6 cellular contexts compared by ENCODE assay signal in genomic region chr16:88208776-88209175, GRCh38.
DNase-seq lines count a peak whose midpoint lies in the region; TF ChIP-seq lines count a peak whose summit lies in the region.
"Not testable (repeated sequence)": the region's sequence is repeated elsewhere in the genome, so short reads cannot be mapped to it uniquely, and the experiment has no call there.

No MANE protein-coding gene starts in this region.

- H3K23ac ChIP-seq in mesenchymal stem cell (ENCODE audit: low read length in 2 of 2), result not testable (repeated sequence)

- not testable (repeated sequence) for H3K4me3 ChIP-seq in PC-9; fibroblast of lung (replicated peaks in 1 of 4; ENCODE audit: control extremely low read depth in 1 of 4, insufficient read depth in 1 of 4, low read depth in 3 of 4, low read length in 4 of 4); mesenchymal stem cell (ENCODE audit: insufficient read depth in 1 of 2, low read depth in 1 of 2, low read length in 2 of 2)

- H2AFZ ChIP-seq in PC-9; fibroblast of lung (ENCODE audit: low read length); mesenchymal stem cell (ENCODE audit: low read depth, low read length): not testable (repeated sequence)

- peaks cover 21% of the 10 kb centered on the region for H3K27me3 Mint-ChIP-seq in Calu3 (ENCODE audit: unreplicated experiment)

- POLR2A ChIA-PET in PC-9 (lab: Charles Lee; ENCODE audit: unreplicated experiment), result not testable (repeated sequence)

- intact Hi-C loops in Calu3 (cut with micrococcal nuclease; ENCODE audit: unreplicated experiment); PC-9 (cut with micrococcal nuclease; ENCODE audit: unreplicated experiment): not testable (repeated sequence)

- H3K79me1 ChIP-seq in mesenchymal stem cell (replicated peaks; ENCODE audit: low read length, poor library complexity, severe bottlenecking), result not testable (repeated sequence)

- H3F3A ChIP-seq in PC-9 (ENCODE audit: insufficient read depth, low read depth), result not testable (repeated sequence)

- not testable (repeated sequence) for H3K36me3 ChIP-seq in PC-9 (ENCODE audit: low read depth); fibroblast of lung (ENCODE audit: control insufficient read depth, insufficient read depth, low read length); mesenchymal stem cell (ENCODE audit: control insufficient read depth in 1 of 2, insufficient read depth in 2 of 2, low read depth in 1 of 2, low read length in 2 of 2)

- not testable (repeated sequence) for H2BK12ac ChIP-seq in mesenchymal stem cell (ENCODE audit: low read length in 2 of 2)

- H3K9me2 ChIP-seq in PC-9 (ENCODE audit: insufficient read depth), result not testable (repeated sequence)

- not testable (repeated sequence) for H3K27ac ChIP-seq in PC-9; fibroblast of lung (ENCODE audit: insufficient read depth, low read length); mesenchymal stem cell (ENCODE audit: low read length, poor library complexity, severe bottlenecking)

- not testable (repeated sequence) for H3K9me3 Mint-ChIP-seq in Calu3 (ENCODE audit: low read depth, unreplicated experiment)

- peak overlapping the region; percentile 66 for H3K27ac Mint-ChIP-seq in Calu3 (ENCODE audit: unreplicated experiment)

- H3K4me3 Mint-ChIP-seq in Calu3 (ENCODE audit: low read depth, unreplicated experiment), result not testable (repeated sequence)

- H4K20me1 ChIP-seq in PC-9 (ENCODE audit: insufficient read depth); fibroblast of lung (ENCODE audit: control insufficient read depth, extremely low read depth, insufficient read depth, low read length): not testable (repeated sequence)

- CTCF ChIA-PET in Calu3 (lab: Charles Lee); PC-9 (lab: Charles Lee): not testable (repeated sequence)

- H2BK15ac ChIP-seq in mesenchymal stem cell (ENCODE audit: low read depth, poor library complexity, severe bottlenecking), result not testable (repeated sequence)

- not testable (repeated sequence) for BruUV-seq in Calu3 (replicated peaks; lab: Mats Ljungman, UMichigan); PC-9 (replicated peaks; lab: Mats Ljungman, UMichigan)

- H3K4ac ChIP-seq in mesenchymal stem cell (ENCODE audit: low read depth in 1 of 2, low read length in 2 of 2), result not testable (repeated sequence)

- not testable (repeated sequence) for H2BK5ac ChIP-seq in mesenchymal stem cell (ENCODE audit: low read depth, low read length, poor library complexity, severe bottlenecking)

- not testable (repeated sequence) for H2AK5ac ChIP-seq in mesenchymal stem cell (ENCODE audit: low read length, severe bottlenecking)

- H4K8ac ChIP-seq in mesenchymal stem cell (ENCODE audit: low read length), result not testable (repeated sequence)

- H3K27me3 ChIP-seq in PC-9 (ENCODE audit: insufficient read depth, low read depth); fibroblast of lung (ENCODE audit: control insufficient read depth, insufficient read depth, low read length); mesenchymal stem cell (ENCODE audit: control insufficient read depth in 1 of 2, insufficient read depth in 1 of 2, low read length in 2 of 2): not testable (repeated sequence)

- DNase-seq in Calu3, result not testable (repeated sequence)
- DNase-seq in HCEC 1CT (peak; percentile 9), NCI-H2171 treated with DMSO at 0.1 percent for 48 hours (lab: John Stamatoyannopoulos, UW) (peak; percentile 38), PC-9 (peak; percentile 21 to 51), fibroblast of lung (ENCODE audit: low read depth in 2 of 2) (peak; percentile 19 to 32), mesenchymal stem cell (peak; percentile 25)

- H3K18ac ChIP-seq in mesenchymal stem cell (ENCODE audit: low read depth in 1 of 2, low read length in 2 of 2), result not testable (repeated sequence)

- H3K4me1 Mint-ChIP-seq in Calu3 (ENCODE audit: low read depth, unreplicated experiment), result peaks cover 11% of the 10 kb centered on the region

- not testable (repeated sequence) for H3K4me1 ChIP-seq in PC-9 (replicated peaks; ENCODE audit: insufficient read depth); fibroblast of lung (ENCODE audit: control insufficient read depth, extremely low read depth, insufficient read depth, low read length); mesenchymal stem cell (ENCODE audit: control insufficient read depth, insufficient read depth, low read depth, low read length)

- H3K36me3 Mint-ChIP-seq in Calu3 (ENCODE audit: insufficient read depth, unreplicated experiment), result not testable (repeated sequence)

- H2BK120ac ChIP-seq in mesenchymal stem cell (ENCODE audit: low read depth, low read length), result not testable (repeated sequence)

- not testable (repeated sequence) for TF ChIP-seq CTCF in Calu3 (IDR thresholded peaks at IDR 0.05; ENCODE audit: unreplicated experiment); PC-9 (conservative IDR thresholded peaks at IDR 0.05); fibroblast of lung (conservative IDR thresholded peaks at IDR 0.05 in 1 of 2, IDR thresholded peaks at IDR 0.05 in 1 of 2; ENCODE audit: low read depth in 1 of 2, low read length in 2 of 2)

- not testable (repeated sequence) for H3K9me3 ChIP-seq in PC-9 (ENCODE audit: insufficient read depth, low read depth); fibroblast of lung (ENCODE audit: control insufficient read depth, insufficient read depth, low read depth, low read length); mesenchymal stem cell (ENCODE audit: control insufficient read depth, low read length)

- 62% methylated on average over 5 of the region's 5 CpGs for WGBS in mesenchymal stem cell

- H3K79me2 ChIP-seq in PC-9 (ENCODE audit: low read depth); fibroblast of lung (ENCODE audit: control insufficient read depth, insufficient read depth, low read length): not testable (repeated sequence)

- not testable (repeated sequence) for H3K4me2 ChIP-seq in PC-9; fibroblast of lung (ENCODE audit: extremely low read depth, insufficient read depth, low read length); mesenchymal stem cell (ENCODE audit: low read length, poor library complexity, severe bottlenecking)

- not testable (repeated sequence) for H3K9ac ChIP-seq in fibroblast of lung (ENCODE audit: insufficient read depth, low read length); mesenchymal stem cell (ENCODE audit: low read length)

- H4K91ac ChIP-seq in mesenchymal stem cell (ENCODE audit: low read length), result not testable (repeated sequence)

- not testable (repeated sequence) for H3K14ac ChIP-seq in mesenchymal stem cell (ENCODE audit: low read length in 2 of 2)
